1 cellular context compared by ENCODE assay signal in the genomic region with DNA sequence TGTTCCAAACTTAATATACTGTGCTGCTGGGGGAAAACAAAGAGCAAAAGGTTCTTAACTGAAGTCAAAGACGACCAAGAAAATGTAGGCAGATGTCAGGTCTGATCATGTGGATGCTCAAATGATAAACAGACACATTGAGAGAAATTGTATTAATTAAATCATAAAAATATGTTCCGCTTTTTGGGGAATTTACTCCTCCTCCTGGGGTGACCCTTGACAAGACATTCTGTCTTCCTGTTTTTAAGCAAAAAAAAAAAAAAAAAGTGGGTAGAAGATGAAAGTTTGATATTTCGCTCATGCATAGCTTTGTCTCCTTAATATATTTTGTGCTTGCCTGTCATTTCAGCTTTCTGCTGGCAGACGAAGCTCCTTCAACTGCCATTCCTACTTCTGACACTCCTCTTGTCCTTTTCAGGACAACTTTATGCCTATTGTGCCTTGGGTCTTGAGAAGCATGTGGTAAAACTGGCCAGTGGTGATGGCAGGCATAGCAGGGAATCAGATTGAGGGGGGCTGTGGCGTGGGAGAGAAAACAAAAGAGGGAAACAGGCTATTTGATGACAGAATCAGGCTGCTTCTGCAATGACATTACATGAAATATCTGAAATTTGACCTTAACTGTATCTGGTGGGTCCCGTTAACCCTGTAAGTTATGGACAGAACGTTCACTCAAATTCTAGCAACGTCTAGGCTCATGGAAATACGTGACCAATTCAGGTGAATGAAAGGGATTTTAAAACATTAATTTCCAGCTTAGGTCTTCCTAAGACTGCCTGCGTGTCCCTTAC.
TF ChIP-seq lines count a peak whose summit lies in the region.

No MANE protein-coding gene starts in this region.

TF ChIP-seq in GM12878, 131 proteins besides CTCF, POLR2A, EP300 and RAD21:
- TF ChIP-seq DPF2 (IDR thresholded peaks at IDR 0.05), result 0 out of 2 replicates have a peak, but pooled peaks have one; percentile 2
